Comparison of ENCODE assay signal across 28 cellular contexts in genomic region chr11:70618471-70619101, GRCh38.
DNase-seq lines count a peak whose midpoint lies in the region; ATAC-seq and TF ChIP-seq lines count a peak whose summit lies in the region.
"Had no signal": no experiment of that assay in that cellular context is flagged by ENCODE, and none has a peak within 500 bp of the region (broad histone marks: within the 10 kb centered on the region; RNA-seq: fewer than 3 reads in every experiment).

No MANE protein-coding gene starts in this region.

- ATAC-seq in HG02973 (IDR thresholded peaks at IDR 0.05; ENCODE audit: unreplicated experiment) (no peak), HG02938 (IDR thresholded peaks at IDR 0.05; ENCODE audit: unreplicated experiment) (no peak)
- ATAC-seq: A549; effector memory CD8-positive, alpha-beta T cell; left lobe of liver; sciatic nerve had no signal

- DNase-seq in NCI-H748 (lab: John Stamatoyannopoulos, UW; ENCODE audit: unreplicated experiment) (peak; percentile 46), NCI-H748 treated with DMSO at 0.1 percent for 48 hours (lab: John Stamatoyannopoulos, UW) (no peak), NCI-H526 treated with DMSO at 0.1 percent for 48 hours (lab: John Stamatoyannopoulos, UW) (peak; percentile 58), kidney tubule cell (ENCODE audit: low spot score) (peak; percentile 32), retinal pigment epithelial cell (ENCODE audit: low read depth) (peak; percentile 72), NCI-H2196 (lab: John Stamatoyannopoulos, UW; ENCODE audit: unreplicated experiment) (no peak)
- DNase-seq: activated CD4-positive, alpha-beta T cell treated with anti-CD3 and anti-CD28 coated beads for 48 hours; activated CD8-positive, alpha-beta memory T cell treated with anti-CD3 and anti-CD28 coated beads for 24 hours; activated T-cell treated with anti-CD3 and anti-CD28 coated beads for 4 hours; amygdala; cortex of kidney; DND-41; effector memory CD8-positive, alpha-beta T cell; immature natural killer cell; NCI-H1417 treated with DMSO at 0.1 percent for 48 hours; NCI-H774; RPMI8226; stimulated activated CD4-positive, alpha-beta T cell treated with anti-CD3 and anti-CD28 coated beads, Interleukin-12 subunit alpha, Interleukin-12 subunit beta, amount 100 ng/mL, for 4 hours; stimulated activated CD4-positive, alpha-beta T cell treated with anti-CD3 and anti-CD28 coated beads, Interleukin-2, amount 100 ng/mL, for 48 hours; stomach; T1000; tibial artery had no signal

- no peak overlapping the region for H3K4me3 ChIP-seq in retinal pigment epithelial cell (ENCODE audit: low read length)
- H3K4me3 ChIP-seq: A549, SJSA1, stomach, tibial artery had no signal

- TF ChIP-seq CTCF in retinal pigment epithelial cell (conservative IDR thresholded peaks at IDR 0.05; ENCODE audit: low read depth, low read length), result no peak

Comparison
In these comparisons a context has a peak if more than half of its experiments do, and no peak if none do; other contexts are left out.
1. DNase-seq: peak in NCI-H748 (single experiment), NCI-H526 treated with DMSO at 0.1 percent for 48 hours (single experiment), kidney tubule cell (single experiment) and retinal pigment epithelial cell (single experiment); none in NCI-H748 treated with DMSO at 0.1 percent for 48 hours (single experiment) and NCI-H2196 (single experiment).